ENCODE assay signal across 27 cellular contexts in genomic region chr5:122707796-122708195, GRCh38.
"Had no signal": no experiment of that assay in that cellular context is flagged by ENCODE, and none has a peak within 500 bp of the region (broad histone marks: within the 10 kb centered on the region; RNA-seq: fewer than 3 reads in every experiment).

No MANE protein-coding gene starts in this region.

- H3K27ac ChIP-seq: ascending aorta, coronary artery, dorsolateral prefrontal cortex, heart right ventricle, left lung, lower lobe of right lung, neural progenitor cell, parathyroid adenoma, psoas muscle, right atrium auricular region, spleen, transverse colon had no signal

- ATAC-seq: activated CD4-positive, alpha-beta T cell treated with anti-CD3 and anti-CD28 coated beads for 36 hours; activated CD8-positive, alpha-beta memory T cell treated with anti-CD3 and anti-CD28 coated beads, Interleukin-2, amount 10 ng/mL, durations not matched to agents 7 days and 5 days; activated CD8-positive, alpha-beta T cell treated with anti-CD3 and anti-CD28 coated beads, Interleukin-2, amount 10 ng/mL, durations not matched to agents 7 days and 5 days; heart right ventricle; left lung; lower lobe of right lung; natural killer cell; psoas muscle had no signal

- H3K4me1 ChIP-seq: ascending aorta, left lung, lower lobe of right lung, neural progenitor cell, parathyroid adenoma, psoas muscle, right atrium auricular region, transverse colon had no signal

- DNase-seq: activated CD4-positive, alpha-beta T cell treated with anti-CD3 and anti-CD28 coated beads for 36 hours; activated CD4-positive, CD25-positive, alpha-beta regulatory T cell; activated CD8-positive, alpha-beta memory T cell treated with anti-CD3 and anti-CD28 coated beads, Interleukin-2, amount 10 ng/mL, durations not matched to agents 7 days and 5 days; activated CD8-positive, alpha-beta T cell treated with anti-CD3 and anti-CD28 coated beads, Interleukin-2, amount 10 ng/mL, durations not matched to agents 7 days and 5 days; activated effector memory CD4-positive, alpha-beta T cell treated with anti-CD3 and anti-CD28 coated beads, Interleukin-2, amount 50 U/mL, for 16 hours; activated naive CD4-positive, alpha-beta T cell treated with anti-CD3 and anti-CD28 coated beads for 36 hours; activated naive CD8-positive, alpha-beta T cell treated with anti-CD3 and anti-CD28 coated beads, Interleukin-2, amount 10 ng/mL, durations not matched to agents 7 days and 5 days; dorsolateral prefrontal cortex; effector memory CD4-positive, alpha-beta T cell; foreskin melanocyte; heart right ventricle; kidney glomerular epithelial cell; left lung; lower lobe of right lung; mesendoderm; natural killer cell; occipital lobe; psoas muscle; spleen; stimulated activated CD4-positive, alpha-beta T cell treated with anti-CD3 and anti-CD28 coated beads, Interleukin-2, amount 100 ng/mL, for 48 hours; stimulated activated naive CD4-positive, alpha-beta T cell treated with Interleukin-2 at 50 U/mL for 16 hours; transverse colon had no signal

- H3K4me3 ChIP-seq: ascending aorta, coronary artery, dorsolateral prefrontal cortex, heart right ventricle, left lung, lower lobe of right lung, neural progenitor cell, psoas muscle, right atrium auricular region, spleen, transverse colon had no signal

- H3K36me3 ChIP-seq: ascending aorta, heart right ventricle, left lung, lower lobe of right lung, neural progenitor cell, right atrium auricular region, spleen, transverse colon had no signal

- H3K9me3 ChIP-seq: ascending aorta, left lung, lower lobe of right lung, psoas muscle, right atrium auricular region, spleen, transverse colon had no signal
